Comparison of ENCODE assay signal across 1 cellular context in the genomic region with DNA sequence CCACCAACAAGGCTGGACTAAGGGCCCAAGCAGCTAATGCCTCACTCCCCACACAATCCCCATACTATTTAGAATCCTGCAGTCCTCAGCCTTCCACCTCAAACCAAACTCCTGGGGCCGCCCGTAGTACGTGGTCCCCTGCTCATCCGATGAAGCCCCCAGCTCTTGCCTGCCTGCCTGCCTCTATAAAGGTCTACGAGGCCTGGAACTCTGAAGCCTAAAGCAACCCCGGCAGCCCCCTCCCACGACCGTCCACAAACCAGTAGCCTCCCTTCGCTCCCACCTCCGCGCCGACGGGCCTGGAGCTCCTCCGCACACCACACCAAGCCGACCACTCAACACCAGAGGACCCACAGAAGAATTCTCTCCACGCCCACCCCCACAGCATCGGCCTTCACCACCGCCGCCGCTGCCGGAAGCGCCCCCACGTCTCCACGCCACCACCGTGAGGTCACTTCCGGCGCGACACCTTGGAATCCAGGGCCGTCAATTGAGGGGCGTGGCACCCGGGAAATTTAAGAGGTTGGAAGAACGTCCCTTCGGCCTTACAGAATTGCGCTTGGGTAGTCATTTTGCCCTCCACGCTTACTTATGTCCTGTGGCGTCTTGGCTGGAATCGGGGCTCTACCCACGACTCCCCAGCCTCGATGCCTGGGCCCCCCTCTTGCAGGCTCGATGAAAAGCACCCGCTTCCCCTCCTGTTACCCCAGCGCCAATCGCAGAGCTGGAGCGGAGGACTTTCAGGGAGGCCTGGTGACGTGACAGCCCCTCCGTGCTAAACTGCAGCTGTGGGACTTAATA.
TF ChIP-seq lines count a peak whose summit lies in the region.

A gene with protein sequence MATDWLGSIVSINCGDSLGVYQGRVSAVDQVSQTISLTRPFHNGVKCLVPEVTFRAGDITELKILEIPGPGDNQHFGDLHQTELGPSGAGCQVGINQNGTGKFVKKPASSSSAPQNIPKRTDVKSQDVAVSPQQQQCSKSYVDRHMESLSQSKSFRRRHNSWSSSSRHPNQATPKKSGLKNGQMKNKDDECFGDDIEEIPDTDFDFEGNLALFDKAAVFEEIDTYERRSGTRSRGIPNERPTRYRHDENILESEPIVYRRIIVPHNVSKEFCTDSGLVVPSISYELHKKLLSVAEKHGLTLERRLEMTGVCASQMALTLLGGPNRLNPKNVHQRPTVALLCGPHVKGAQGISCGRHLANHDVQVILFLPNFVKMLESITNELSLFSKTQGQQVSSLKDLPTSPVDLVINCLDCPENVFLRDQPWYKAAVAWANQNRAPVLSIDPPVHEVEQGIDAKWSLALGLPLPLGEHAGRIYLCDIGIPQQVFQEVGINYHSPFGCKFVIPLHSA (minus strand): TSS at position 428 of the 801 bp plus-strand sequence. CDS start 20,900 bp downstream, outside the sequence.

TF ChIP-seq in HCT116, 20 proteins besides CTCF, POLR2A, EP300 and RAD21 (continued from another document):
- TF ChIP-seq ZBTB33 (IDR thresholded peaks at IDR 0.05; ENCODE audit: extremely low read depth, insufficient replicate concordance, low read length) (no peak), ZFX (IDR thresholded peaks at IDR 0.05) (peak; percentile 86)
